In genomic region chr15:68687136-68687735, GRCh38 we compare ENCODE assay signal across 25 cellular contexts.
A peak's percentile ranks its signal among the peaks of the same experiment; 100 is the strongest.
DNase-seq lines count a peak whose midpoint lies in the region; ATAC-seq, FAIRE-seq and TF ChIP-seq lines count a peak whose summit lies in the region.
"Had no signal": no experiment of that assay in that cellular context is flagged by ENCODE, and none has a peak within 500 bp of the region (broad histone marks: within the 10 kb centered on the region; RNA-seq: fewer than 3 reads in every experiment).

No MANE protein-coding gene starts in this region.

- H3K4me2 ChIP-seq in Karpas-422 (ENCODE audit: low read depth, low read length, poor library complexity, severe bottlenecking) = no peak overlapping the region

- WGBS in sigmoid colon, 2 donors = 72 to 85% methylated on average over 8 of the region's 8 CpGs

- H3K4me1 ChIP-seq in Karpas-422 (ENCODE audit: low read length) (peaks cover 5% of the 10 kb centered on the region; the same call in 1 of the 2 replicates), kidney (ENCODE audit: control insufficient read depth in 1 of 2, insufficient read depth in 1 of 2, low read depth in 1 of 2, low read length in 2 of 2) (no peaks in the 10 kb centered on the region), sigmoid colon (no peaks in the 10 kb centered on the region)

- H3K4me3 ChIP-seq in Karpas-422 (ENCODE audit: low read length) (no peak overlapping the region), kidney (ENCODE audit: low read length in 2 of 2) (no peak overlapping the region), sigmoid colon (no peak overlapping the region)
- H3K4me3 ChIP-seq: GM23248, K562 had no signal

- no peak for FAIRE-seq in kidney (lab: Jason Lieb, UNC)
- FAIRE-seq: GM12892, K562 had no signal

- H3K4me1 Mint-ChIP-seq in WTC11 = peaks cover 4% of the 10 kb centered on the region
- H3K4me1 Mint-ChIP-seq: CD4-positive, CD25-positive, alpha-beta regulatory T cell had no signal

- H3K9ac ChIP-seq in Karpas-422 (ENCODE audit: low read length) (no peak overlapping the region), kidney (ENCODE audit: low read length in 2 of 2) (no peak overlapping the region)
- H3K9ac ChIP-seq: GM23248 had no signal

- no peak for TF ChIP-seq POLR2A in sigmoid colon (IDR thresholded peaks at IDR 0.05)

- ATAC-seq in WTC11 = no peak
- ATAC-seq: K562, Panc1 had no signal

- TF ChIP-seq EP300 in sigmoid colon (IDR thresholded peaks at IDR 0.05) = no peak

- no peaks in the 10 kb centered on the region for H4K20me1 ChIP-seq in Karpas-422 (ENCODE audit: insufficient read depth, low read depth, low read length)

- H3K27ac ChIP-seq in Karpas-422 (ENCODE audit: low read length) (no peak overlapping the region), kidney (ENCODE audit: low read depth in 2 of 2, low read length in 2 of 2) (no peak overlapping the region), sigmoid colon (no peak overlapping the region)
- H3K27ac ChIP-seq: GM23248 had no signal

- no peak overlapping the region for H2AFZ ChIP-seq in Karpas-422 (ENCODE audit: low read length)
- H2AFZ ChIP-seq: GM23248 had no signal

- no peak overlapping the region for H3K4me3 Mint-ChIP-seq in WTC11
- H3K4me3 Mint-ChIP-seq: CD4-positive, CD25-positive, alpha-beta regulatory T cell; H9; HFFc6 had no signal

- no peak overlapping the region for H3K27ac Mint-ChIP-seq in WTC11
- H3K27ac Mint-ChIP-seq: H9, HFFc6 had no signal

- DNase-seq in Karpas-422 = peak; percentile 38
- DNase-seq in WTC11 (ENCODE audit: low spot score) = peak; percentile 3
- peak; percentile 32 for DNase-seq in kidney
- peak; percentile 14 for DNase-seq in sigmoid colon
- no peak for DNase-seq in NCI-H187 treated with DMSO at 0.1 percent for 48 hours (lab: John Stamatoyannopoulos, UW)
- DNase-seq in DMS153 treated with DMSO at 0.1 percent for 48 hours (lab: John Stamatoyannopoulos, UW; ENCODE audit: unreplicated experiment) = no peak
- DNase-seq in hypothalamus (lab: John Stamatoyannopoulos, UW) = no peak
- DNase-seq: CD4-positive, CD25-positive, alpha-beta regulatory T cell; COR-L47; DMS79 treated with DMSO at 0.1 percent for 48 hours; GM23248; H9; HFFc6; MM.1S; NCI-H1048; NCI-H1436; NCI-H1930; NCI-H226; NCI-H524; NCI-H774; NK-92 treated with Interleukin-12 subunit alpha and Interleukin-12 subunit beta, amount 100 ng/mL, for 24 hours; SIG-M5 had no signal

- H3K79me2 ChIP-seq in Karpas-422 (ENCODE audit: low read length) = no peaks in the 10 kb centered on the region

- no peaks in the 10 kb centered on the region for H3K9me3 Mint-ChIP-seq in WTC11
- H3K9me3 Mint-ChIP-seq: CD4-positive, CD25-positive, alpha-beta regulatory T cell; H9; HFFc6 had no signal

- H3K27me3 Mint-ChIP-seq in WTC11 (ENCODE audit: low read depth) = no peaks in the 10 kb centered on the region; the same call in 1 of the 2 replicates

- intact Hi-C loops in kidney (cut with DNase I) = no loop called here
- intact Hi-C loops in sigmoid colon (cut with DNase I) = no loop called here

- CTCF ChIA-PET in WTC11 (lab: Charles Lee) = interaction anchor here (1.0 to 1.4 kb wide), 2 partner anchors 13 to 14 kb away, joined by 3 to 5 read pairs; no protein-coding TSS in a partner anchor

- no peaks in the 10 kb centered on the region for H3K36me3 ChIP-seq in Karpas-422 (ENCODE audit: insufficient read depth, low read length)
- H3K36me3 ChIP-seq in kidney (ENCODE audit: control insufficient read depth in 1 of 2, insufficient read depth in 2 of 2, low read length in 2 of 2) = no peaks in the 10 kb centered on the region
- no peaks in the 10 kb centered on the region for H3K36me3 ChIP-seq in sigmoid colon

- H3K9me2 ChIP-seq in Karpas-422 (replicated peaks; ENCODE audit: insufficient read depth, low read length) = no peaks in the 10 kb centered on the region

- no peak for TF ChIP-seq CTCF in WTC11 (IDR thresholded peaks at IDR 0.05)
- no peak for TF ChIP-seq CTCF in kidney (IDR thresholded peaks at IDR 0.05; ENCODE audit: borderline replicate concordance, extremely low read depth, insufficient read depth)
- no peak for TF ChIP-seq CTCF in sigmoid colon (IDR thresholded peaks at IDR 0.05)

- no peaks in the 10 kb centered on the region for H3K27me3 ChIP-seq in Karpas-422 (ENCODE audit: low read length)
- H3K27me3 ChIP-seq in sigmoid colon = no peaks in the 10 kb centered on the region

- no peaks in the 10 kb centered on the region for H3K36me3 Mint-ChIP-seq in WTC11
- H3K36me3 Mint-ChIP-seq: CD4-positive, CD25-positive, alpha-beta regulatory T cell had no signal

- H3K9me3 ChIP-seq in Karpas-422 (ENCODE audit: low read length) (no peaks in the 10 kb centered on the region), kidney (ENCODE audit: control insufficient read depth in 1 of 2, low read length in 2 of 2) (no peaks in the 10 kb centered on the region), sigmoid colon (no peaks in the 10 kb centered on the region)

- POLR2A ChIA-PET in WTC11 (lab: Charles Lee) = no interaction called here

TF ChIP-seq in WTC11, 78 proteins besides CTCF, POLR2A, EP300 and RAD21:
- TF ChIP-seq ZSCAN18 (CRISPR knock-in tag; IDR thresholded peaks at IDR 0.05) = no peak

Comparison
In these comparisons a context has a peak if more than half of its experiments do, and no peak if none do; other contexts are left out.
1. DNase-seq: peak in Karpas-422 (single experiment), WTC11 (single experiment), kidney (single experiment) and sigmoid colon (single experiment); none in NCI-H187 treated with DMSO at 0.1 percent for 48 hours (single experiment), DMS153 treated with DMSO at 0.1 percent for 48 hours (single experiment) and hypothalamus (0 of 51).